2 cellular contexts compared by ENCODE assay signal in genomic region chr2:138201326-138201725, GRCh38.
TF ChIP-seq lines count a peak whose summit lies in the region.

No MANE protein-coding gene starts in this region.

TF ChIP-seq in GM23338, 12 proteins besides CTCF, POLR2A, EP300 and RAD21 (continued from another document):
- TF ChIP-seq STAT1 (IDR thresholded peaks at IDR 0.05; ENCODE audit: unreplicated experiment): no peak
- TF ChIP-seq ZNF331 (CRISPR knock-in tag; IDR thresholded peaks at IDR 0.05; ENCODE audit: low read depth): no peak
- no peak for TF ChIP-seq ZNF114 (CRISPR knock-in tag; IDR thresholded peaks at IDR 0.05)
- TF ChIP-seq ZNF462 (CRISPR knock-in tag; IDR thresholded peaks at IDR 0.05): no peak
- TF ChIP-seq CREB1 (CRISPR knock-in tag; IDR thresholded peaks at IDR 0.05; ENCODE audit: low read depth): no peak
- TF ChIP-seq REST (IDR thresholded peaks at IDR 0.05; ENCODE audit: unreplicated experiment): no peak
- no peak for TF ChIP-seq ETS1 (IDR thresholded peaks at IDR 0.05)
- TF ChIP-seq POLR2AphosphoS5 (IDR thresholded peaks at IDR 0.05; ENCODE audit: low read depth): no peak
- TF ChIP-seq NANOG (IDR thresholded peaks at IDR 0.05; ENCODE audit: borderline replicate concordance): no peak
- TF ChIP-seq JUNB (IDR thresholded peaks at IDR 0.05; ENCODE audit: unreplicated experiment): no peak

TF ChIP-seq in H1, 55 proteins besides CTCF, POLR2A, EP300 and RAD21 (continued from another document):
- TF ChIP-seq RBBP5 (IDR thresholded peaks at IDR 0.05; ENCODE audit: borderline replicate concordance, low read depth, low read length) (no peak), FOSL1 (IDR thresholded peaks at IDR 0.05; ENCODE audit: insufficient read depth, low read depth, low read length) (no peak), SP1 (IDR thresholded peaks at IDR 0.05; ENCODE audit: low read depth, low read length) (no peak), SP2 (IDR thresholded peaks at IDR 0.05; ENCODE audit: low read length) (no peak), NRF1 (IDR thresholded peaks at IDR 0.05; ENCODE audit: low read depth, low read length) (no peak), EGR1 (IDR thresholded peaks at IDR 0.05; ENCODE audit: borderline replicate concordance, low read depth, low read length) (no peak), BCL11A (IDR thresholded peaks at IDR 0.05; ENCODE audit: low read depth in 2 of 2, low read length in 2 of 2) (no peak), TEAD4 (IDR thresholded peaks at IDR 0.05; ENCODE audit: low read depth, low read length) (no peak), YY1 (IDR thresholded peaks at IDR 0.05; ENCODE audit: low read depth, low read length) (no peak), GTF2F1 (IDR thresholded peaks at IDR 0.05; ENCODE audit: borderline replicate concordance, low read depth, low read length) (no peak), KDM1A (IDR thresholded peaks at IDR 0.05; ENCODE audit: borderline replicate concordance, low read length) (no peak)
